Comparison of ENCODE assay signal across 10 cellular contexts in genomic region chr1:155071701-155072100, GRCh38. TPM values are rescaled to one million over a fixed set of nuclear protein-coding genes. Genes with fewer than 3 reads are reported as not detected.
A peak's percentile ranks its signal among the peaks of the same experiment; 100 is the strongest.
DNase-seq lines count a peak whose midpoint lies in the region; ATAC-seq and TF ChIP-seq lines count a peak whose summit lies in the region.
"Had no signal": no experiment of that assay in that cellular context is flagged by ENCODE, and none has a peak within 500 bp of the region (broad histone marks: within the 10 kb centered on the region; RNA-seq: fewer than 3 reads in every experiment).

No MANE protein-coding gene starts in this region.

- no peak overlapping the region for H3K27ac Mint-ChIP-seq in osteocyte (ENCODE audit: unreplicated experiment)

- H3K36me3 Mint-ChIP-seq in osteocyte (ENCODE audit: unreplicated experiment) = no peaks in the 10 kb centered on the region

- no peak for TF ChIP-seq CTCF in osteocyte (IDR thresholded peaks at IDR 0.05)

- peaks cover 11% of the 10 kb centered on the region for H3K27me3 Mint-ChIP-seq in osteocyte (ENCODE audit: unreplicated experiment)

- H3K9me3 Mint-ChIP-seq in osteocyte (ENCODE audit: unreplicated experiment) = no peaks in the 10 kb centered on the region

- peak overlapping the region; percentile 48 for H3K4me3 Mint-ChIP-seq in osteocyte (ENCODE audit: unreplicated experiment)

- DNase-seq in DMS153 (lab: John Stamatoyannopoulos, UW) = peak; percentile 84
- DNase-seq in NCI-H1092 treated with DMSO at 0.1 percent for 48 hours (lab: John Stamatoyannopoulos, UW) = peak; percentile 9
- no peak for DNase-seq in epithelial cell of prostate (ENCODE audit: low read depth, low spot score)
- DNase-seq in osteocyte (ENCODE audit: extremely low spot score, unreplicated experiment) = no peak
- no peak for DNase-seq in NCI-H446 treated with DMSO at 0.1 percent for 48 hours (lab: John Stamatoyannopoulos, UW)
- DNase-seq: activated CD8-positive, alpha-beta memory T cell treated with anti-CD3 and anti-CD28 coated beads, Interleukin-2, amount 50 U/mL, for 4 hours had no signal

- peak overlapping the region; percentile 38 for H3K27ac ChIP-seq in epithelial cell of prostate

- H3K4me1 Mint-ChIP-seq in osteocyte (ENCODE audit: unreplicated experiment) = peaks cover 10% of the 10 kb centered on the region

- ATAC-seq in GM18519 (IDR thresholded peaks at IDR 0.05; ENCODE audit: low FRiP score, unreplicated experiment) (no peak), GM21576 (IDR thresholded peaks at IDR 0.05; ENCODE audit: unreplicated experiment) (no peak)

RNA-seq across cellular contexts. Expression of gene EFNA3, which starts 6.9 kb away (rescaled TPM):
- 2.1 and 2.9 TPM in 2 replicates for total RNA-seq in osteocyte

RNA-seq across cellular contexts. Expression of gene EFNA4, which starts 8.2 kb away (rescaled TPM):
- 10.1 and 12.4 TPM in 2 replicates for total RNA-seq in osteocyte

RNA-seq across cellular contexts. Expression of gene ADAM15, which starts 20.6 kb away (rescaled TPM):
- total RNA-seq in osteocyte = 88.4 and 89.4 TPM in 2 replicates

RNA-seq across cellular contexts. Expression of gene DCST1, which starts 38.1 kb away (rescaled TPM):
- not detected in 2 replicates for total RNA-seq in osteocyte
- total RNA-seq: endothelial cell of umbilical vein, IMR-90 had no signal

RNA-seq across cellular contexts. Expression of gene DCST2, which starts 38.1 kb away (rescaled TPM):
- total RNA-seq in osteocyte = 0.75 and 1.0 TPM in 2 replicates
- total RNA-seq: IMR-90 had no signal

Comparison
In these comparisons a context has a peak if more than half of its experiments do, and no peak if none do; other contexts are left out.
1. DNase-seq: peak in DMS153 (single experiment) and NCI-H1092 treated with DMSO at 0.1 percent for 48 hours (single experiment); none in epithelial cell of prostate (single experiment), osteocyte (single experiment) and NCI-H446 treated with DMSO at 0.1 percent for 48 hours (single experiment).